Comparison of ENCODE assay signal across 20 cellular contexts in the genomic region with DNA sequence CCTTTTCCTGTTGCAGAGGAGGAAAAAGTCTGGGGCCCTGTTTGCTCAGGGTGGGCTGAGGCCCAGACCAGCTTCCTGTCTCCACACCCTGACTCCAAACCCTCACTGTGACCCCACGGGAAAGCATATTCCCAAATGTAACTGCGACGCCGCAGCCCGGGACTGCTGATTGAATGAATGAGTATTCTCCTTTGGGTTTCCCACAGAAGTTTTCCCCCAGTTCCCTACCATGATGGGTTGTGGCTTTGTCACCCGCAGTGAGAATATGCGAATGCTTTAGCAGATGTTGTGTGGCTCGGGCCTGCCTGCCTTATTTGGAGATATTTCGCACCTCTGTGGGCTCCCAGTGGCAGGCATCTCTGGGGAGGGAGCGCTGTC. TPM values are rescaled to one million over a fixed set of nuclear protein-coding genes. Genes with fewer than 3 reads are reported as not detected.
DNase-seq lines count a peak whose midpoint lies in the region; ATAC-seq and TF ChIP-seq lines count a peak whose summit lies in the region.
"Had no signal": no experiment of that assay in that cellular context is flagged by ENCODE, and none has a peak within 500 bp of the region (broad histone marks: within the 10 kb centered on the region; RNA-seq: fewer than 3 reads in every experiment).

No MANE protein-coding gene starts in this region.

- H3K9ac ChIP-seq in DND-41 (ENCODE audit: low read depth, low read length) = no peak overlapping the region

- no peak overlapping the region for H2AFZ ChIP-seq in DND-41 (ENCODE audit: low read depth, low read length)

- no peak for DNase-seq in DND-41
- peak in 1 of 2 donors; percentile 17 for DNase-seq in central memory CD8-positive, alpha-beta T cell (ENCODE audit: low spot score in 2 of 2)
- peak; percentile 69 for DNase-seq in natural killer cell treated with Interleukin-12 subunit alpha and Interleukin-12 subunit beta and Interleukin-15 and Interleukin-18, amount 100 ng/mL, for 72 hours (ENCODE audit: low spot score)
- DNase-seq in stimulated activated CD8-positive, alpha-beta memory T cell treated with anti-CD3 and anti-CD28 coated beads, Interleukin-7, amount 100 ng/mL, for 4 hours (ENCODE audit: low read depth in 2 of 2) = peak; percentile 26 to 29
- DNase-seq in epidermal melanocyte (ENCODE audit: insufficient read length, low spot score) = no peak
- DNase-seq in foreskin fibroblast = no peak
- no peak for DNase-seq in superior temporal gyrus (ENCODE audit: extremely low spot score)
- DNase-seq: GF-D8, NCI-H1105, NCI-H1694, NCI-H2227 treated with DMSO at 0.1 percent for 48 hours, NCI-H524, Peyer's patch, Right ventricle myocardium superior had no signal

- H3K27ac Mint-ChIP-seq in central memory CD8-positive, alpha-beta T cell (ENCODE audit: low read depth) = peak overlapping the region; percentile 72
- H3K27ac Mint-ChIP-seq in natural killer cell treated with Interleukin-12 subunit alpha and Interleukin-12 subunit beta and Interleukin-15 and Interleukin-18, amount 100 ng/mL, for 72 hours = no peak overlapping the region

- peaks cover 2% of the 10 kb centered on the region for H3K36me3 Mint-ChIP-seq in central memory CD8-positive, alpha-beta T cell (ENCODE audit: insufficient read depth)
- H3K36me3 Mint-ChIP-seq in natural killer cell treated with Interleukin-12 subunit alpha and Interleukin-12 subunit beta and Interleukin-15 and Interleukin-18, amount 100 ng/mL, for 72 hours = no peaks in the 10 kb centered on the region
- H3K36me3 Mint-ChIP-seq: IgD-negative memory B cell had no signal

- H3K4me1 Mint-ChIP-seq in central memory CD8-positive, alpha-beta T cell = peaks cover 30% of the 10 kb centered on the region
- H3K4me1 Mint-ChIP-seq in natural killer cell treated with Interleukin-12 subunit alpha and Interleukin-12 subunit beta and Interleukin-15 and Interleukin-18, amount 100 ng/mL, for 72 hours (ENCODE audit: low read depth in 2 of 2) = peaks cover 8 to 18% of the 10 kb centered on the region in 2 donors

- ATAC-seq in DND-41 (ENCODE audit: insufficient read depth, low read depth) (peak; percentile 45; the same call in 1 of the 3 replicates), GM19035 (IDR thresholded peaks at IDR 0.05; ENCODE audit: unreplicated experiment) (no peak)
- peak; percentile 76 for ATAC-seq in central memory CD8-positive, alpha-beta T cell (replicated peaks; ENCODE audit: extremely low read depth, poor library complexity, severe bottlenecking)
- ATAC-seq in natural killer cell treated with Interleukin-12 subunit alpha and Interleukin-12 subunit beta and Interleukin-15 and Interleukin-18, amount 100 ng/mL, for 72 hours = peak; percentile 65 to 79

- peaks cover 18% of the 10 kb centered on the region for H4K20me1 ChIP-seq in DND-41 (ENCODE audit: insufficient read depth, low read length)

- peaks cover 7% of the 10 kb centered on the region for H3K4me1 ChIP-seq in DND-41 (ENCODE audit: insufficient read depth, low read length)
- H3K4me1 ChIP-seq: HAP-1, Peyer's patch had no signal

- H3K4me2 ChIP-seq in DND-41 (ENCODE audit: insufficient read depth, low read length) = no peak overlapping the region

- no peak for TF ChIP-seq CTCF in DND-41 (IDR thresholded peaks at IDR 0.05; ENCODE audit: borderline replicate concordance, extremely low read depth, low read length, poor library complexity, severe bottlenecking)
- TF ChIP-seq CTCF in foreskin fibroblast (IDR thresholded peaks at IDR 0.05; ENCODE audit: low read depth, low read length) = no peak

- H3K36me3 ChIP-seq in DND-41 (ENCODE audit: insufficient read depth, low read length) = no peaks in the 10 kb centered on the region
- H3K36me3 ChIP-seq: HAP-1, Peyer's patch had no signal

- no peak overlapping the region for H3K4me3 ChIP-seq in DND-41 (ENCODE audit: low read depth in 1 of 2, low read length in 2 of 2)
- H3K4me3 ChIP-seq in foreskin fibroblast (ENCODE audit: low read depth in 1 of 2, low read length in 2 of 2) = no peak overlapping the region
- H3K4me3 ChIP-seq: HAP-1, Peyer's patch, SK-N-MC had no signal

- H3K9me3 ChIP-seq in DND-41 (ENCODE audit: insufficient read depth, low read length, severe bottlenecking) = no peaks in the 10 kb centered on the region
- H3K9me3 ChIP-seq: HAP-1, Peyer's patch had no signal

- H3K27me3 ChIP-seq in DND-41 (ENCODE audit: insufficient read depth, low read length, poor library complexity) = no peaks in the 10 kb centered on the region
- H3K27me3 ChIP-seq: Peyer's patch had no signal

- H3K79me2 ChIP-seq in DND-41 (ENCODE audit: insufficient read depth, low read length) = peaks cover 48% of the 10 kb centered on the region

- no peaks in the 10 kb centered on the region for H3K9me3 Mint-ChIP-seq in central memory CD8-positive, alpha-beta T cell
- H3K9me3 Mint-ChIP-seq in natural killer cell treated with Interleukin-12 subunit alpha and Interleukin-12 subunit beta and Interleukin-15 and Interleukin-18, amount 100 ng/mL, for 72 hours = no peaks in the 10 kb centered on the region
- H3K9me3 Mint-ChIP-seq: IgD-negative memory B cell had no signal

- H3K27ac ChIP-seq in DND-41 (ENCODE audit: low read length) = no peak overlapping the region
- H3K27ac ChIP-seq: HL-60, Peyer's patch, SK-N-MC had no signal

- H3K4me3 Mint-ChIP-seq in central memory CD8-positive, alpha-beta T cell = peak overlapping the region; percentile 52
- peak overlapping the region; percentile 20 for H3K4me3 Mint-ChIP-seq in natural killer cell treated with Interleukin-12 subunit alpha and Interleukin-12 subunit beta and Interleukin-15 and Interleukin-18, amount 100 ng/mL, for 72 hours
- H3K4me3 Mint-ChIP-seq: CD4-positive, alpha-beta memory T cell had no signal

- H3K27me3 Mint-ChIP-seq in central memory CD8-positive, alpha-beta T cell = no peaks in the 10 kb centered on the region
- no peaks in the 10 kb centered on the region for H3K27me3 Mint-ChIP-seq in natural killer cell treated with Interleukin-12 subunit alpha and Interleukin-12 subunit beta and Interleukin-15 and Interleukin-18, amount 100 ng/mL, for 72 hours
- H3K27me3 Mint-ChIP-seq: CD4-positive, alpha-beta memory T cell; IgD-negative memory B cell had no signal

RNA-seq across cellular contexts. Expression of gene MGMT, which starts 50.6 kb away (rescaled TPM):
- total RNA-seq in natural killer cell treated with Interleukin-12 subunit alpha and Interleukin-12 subunit beta and Interleukin-15 and Interleukin-18, amount 100 ng/mL, for 72 hours = 10 to 100 TPM; 14.3 to 23.6 TPM

Comparison
In these comparisons a context has a peak if more than half of its experiments do, and no peak if none do; other contexts are left out.
1. DNase-seq: peak in natural killer cell treated with Interleukin-12 subunit alpha and Interleukin-12 subunit beta and Interleukin-15 and Interleukin-18, amount 100 ng/mL, for 72 hours (single experiment) and stimulated activated CD8-positive, alpha-beta memory T cell treated with anti-CD3 and anti-CD28 coated beads, Interleukin-7, amount 100 ng/mL, for 4 hours (2 of 2); none in DND-41 (single experiment), epidermal melanocyte (single experiment), foreskin fibroblast (0 of 2) and superior temporal gyrus (single experiment).